8 cellular contexts compared by ENCODE assay signal in the genomic region with DNA sequence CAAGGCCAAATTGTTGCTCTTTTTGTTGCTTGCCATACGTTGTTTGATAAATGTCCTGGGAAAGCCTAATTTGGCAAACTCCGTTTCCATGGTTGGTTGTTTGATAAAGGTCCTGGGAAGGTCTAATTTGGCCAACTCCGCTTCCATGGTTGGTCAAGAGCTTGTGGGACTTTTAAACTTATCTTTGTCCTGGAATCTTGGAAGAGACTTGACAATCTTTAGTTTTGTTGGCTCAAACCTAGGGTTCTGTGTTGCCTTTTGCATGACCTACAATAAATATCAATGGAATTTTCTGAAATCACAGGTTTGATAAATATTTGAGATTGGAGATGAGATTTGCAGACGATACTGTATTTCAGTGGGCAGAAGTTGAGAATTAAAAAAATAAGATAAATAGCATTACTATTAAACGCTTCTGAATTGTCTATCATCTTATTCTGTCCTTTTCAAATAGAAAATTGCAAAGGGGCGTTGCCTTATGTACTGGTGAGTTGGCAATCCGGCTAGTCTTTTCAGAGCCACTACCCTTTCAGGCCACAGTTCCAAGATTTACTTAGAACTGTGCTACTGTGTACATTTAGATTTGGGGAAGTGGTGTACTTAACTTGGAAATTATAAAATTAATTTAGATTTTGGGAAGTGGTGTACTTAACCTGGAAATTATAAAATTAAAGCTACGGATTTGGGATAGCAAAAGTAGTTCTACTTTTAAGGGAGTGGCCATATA. TPM values are rescaled to one million over a fixed set of nuclear protein-coding genes. Genes with fewer than 3 reads are reported as not detected.
DNase-seq lines count a peak whose midpoint lies in the region; ATAC-seq, FAIRE-seq and TF ChIP-seq lines count a peak whose summit lies in the region.

No MANE protein-coding gene starts in this region.

- peaks cover 3% of the 10 kb centered on the region for H3K79me1 ChIP-seq in neuronal stem cell (ENCODE audit: low read depth, low read length)

- H3K27ac Mint-ChIP-seq in T-cell, result peak overlapping the region; percentile 97

- ATAC-seq in HG02678 (IDR thresholded peaks at IDR 0.05; ENCODE audit: unreplicated experiment) (peak; percentile 18), T-cell (replicated peaks in 1 of 4) (no peak), esophagus mucosa (peak; percentile 59)

- H3K14ac ChIP-seq in neuronal stem cell (ENCODE audit: low read length), result no peak overlapping the region

- H2BK15ac ChIP-seq in neuronal stem cell (ENCODE audit: low read length), result no peak overlapping the region

- CTCF ChIA-PET in T-cell (lab: Charles Lee), result interaction anchor here (0.6 to 0.7 kb wide), 2 partner anchors 52 to 78 kb away, joined by 3 to 4 read pairs; no protein-coding TSS in a partner anchor

- no peak overlapping the region for H3K27ac ChIP-seq in neuronal stem cell (replicated peaks; ENCODE audit: low read length)

- POLR2A ChIA-PET in T-cell (lab: Charles Lee), result interaction anchor here in 1 of 2 donors (0.6 to 2.1 kb wide), 3 partner anchors 8 to 226 kb away, joined by 3 to 9 read pairs (median 4); a partner anchor contains a TSS

- no peaks in the 10 kb centered on the region for H3K9me3 Mint-ChIP-seq in T-cell

- WGBS in neuronal stem cell (ENCODE audit: extremely low coverage in 2 of 2, insufficient read length in 2 of 2, insufficient replicate concordance in 1 of 2), 2 donors, result 100% methylated on average over 1 of the region's 8 CpGs; no CpG with 5 or more reads in 1 of the 2 donors

- no peak for TF ChIP-seq CTCF in D721Med (IDR thresholded peaks at IDR 0.05; ENCODE audit: insufficient read depth, missing control alignments)

- H3K4me1 Mint-ChIP-seq in T-cell, result peaks cover 42 to 46% (median 45%) of the 10 kb centered on the region in 3 donors

- no peak overlapping the region for H2BK5ac ChIP-seq in neuronal stem cell (ENCODE audit: low read length)

- no peak overlapping the region for H3K4ac ChIP-seq in neuronal stem cell (ENCODE audit: low read length)

- peaks cover 0 to 30% of the 10 kb centered on the region in 2 donors for H3K36me3 ChIP-seq in neuronal stem cell (replicated peaks in 1 of 2; ENCODE audit: control insufficient read depth in 2 of 2, insufficient read depth in 2 of 2, low read length in 2 of 2)

- H3K4me3 Mint-ChIP-seq in T-cell, result peak overlapping the region; percentile 96 to 97 (median 97)

- peak overlapping the region; percentile 60 to 98 for H3K4me3 ChIP-seq in neuronal stem cell (ENCODE audit: low read length in 2 of 2)

- no peak overlapping the region for H2BK12ac ChIP-seq in neuronal stem cell (ENCODE audit: low read length)

- H3K18ac ChIP-seq in neuronal stem cell (ENCODE audit: low read length), result no peak overlapping the region

- H2AFZ ChIP-seq in neuronal stem cell (ENCODE audit: low read length), result peak overlapping the region; percentile 93

- H3K9ac ChIP-seq in neuronal stem cell (ENCODE audit: low read depth, low read length, poor library complexity), result peak overlapping the region; percentile 93

- H3K27me3 ChIP-seq in neuronal stem cell (ENCODE audit: control insufficient read depth in 3 of 3, insufficient read depth in 3 of 3, low read depth in 1 of 3, low read length in 3 of 3), result no peaks in the 10 kb centered on the region

- no peaks in the 10 kb centered on the region for H3K4me1 ChIP-seq in neuronal stem cell (ENCODE audit: control insufficient read depth in 2 of 2, insufficient read depth in 1 of 2, low read depth in 1 of 2, low read length in 2 of 2)

- no peaks in the 10 kb centered on the region for H3K9me3 ChIP-seq in neuronal stem cell (replicated peaks in 1 of 2; ENCODE audit: control insufficient read depth in 2 of 2, insufficient read depth in 1 of 2, low read depth in 1 of 2, low read length in 2 of 2)

- no peaks in the 10 kb centered on the region for H3K27me3 Mint-ChIP-seq in T-cell

- peaks cover 15% of the 10 kb centered on the region for H3K36me3 Mint-ChIP-seq in T-cell

- no peak overlapping the region for H3K23ac ChIP-seq in neuronal stem cell (ENCODE audit: low read depth, low read length, poor library complexity)

- H2AK5ac ChIP-seq in neuronal stem cell (ENCODE audit: low read depth, low read length), result no peak overlapping the region

- no peak overlapping the region for H2BK120ac ChIP-seq in neuronal stem cell (ENCODE audit: low read depth, low read length)

- FAIRE-seq in D721Med (lab: Jason Lieb, UNC), result peak; percentile 69

- no peak overlapping the region for H4K8ac ChIP-seq in neuronal stem cell (ENCODE audit: low read depth, low read length)

- H3K4me2 ChIP-seq in neuronal stem cell (ENCODE audit: insufficient read depth, low read length, poor library complexity, severe bottlenecking), result peak overlapping the region; percentile 58

- no peak for DNase-seq in D721Med (ENCODE audit: insufficient read length, low spot score)
- DNase-seq in T-cell, result no peak
- peak; percentile 9 for DNase-seq in neuronal stem cell (ENCODE audit: low spot score)
- DNase-seq in mesenteric fat pad (ENCODE audit: low spot score), result no peak
- no peak for DNase-seq in GM19238 (ENCODE audit: insufficient read length, low spot score)
- DNase-seq in germinal center (ENCODE audit: low spot score), result no peak

- no peak overlapping the region for H4K91ac ChIP-seq in neuronal stem cell (ENCODE audit: low read depth, low read length, poor library complexity)

RNA-seq across cellular contexts. Expression of a gene that starts 0.8 kb away (rescaled TPM):
- 10 to 100 TPM; 25.7 to 56.0 (median 51.1) TPM for total RNA-seq in T-cell
- 60.2 TPM for total RNA-seq in esophagus mucosa
- 198 TPM for polyA plus RNA-seq in neuronal stem cell (2013, experiment 1 of 2)
- polyA plus RNA-seq in neuronal stem cell (2013, experiment 2 of 2), result 208 TPM
- 82.3 TPM for total RNA-seq in mesenteric fat pad

RNA-seq across cellular contexts. Expression of a gene that starts 30.9 kb away (rescaled TPM):
- 1,000 to 10,000 TPM; 2,434 to 3,142 (median 2,791) TPM for total RNA-seq in T-cell
- 1,021 TPM for total RNA-seq in esophagus mucosa
- 3,092 TPM for polyA plus RNA-seq in neuronal stem cell (2013, experiment 1 of 2)
- polyA plus RNA-seq in neuronal stem cell (2013, experiment 2 of 2), result 3,038 TPM
- total RNA-seq in mesenteric fat pad, result 942 TPM

Comparison
In these comparisons a context has a peak if more than half of its experiments do, and no peak if none do; other contexts are left out.
1. ATAC-seq: peak in HG02678 (single experiment) and esophagus mucosa (single experiment); none in T-cell (0 of 4).